Comparison of ENCODE assay signal across 13 cellular contexts in the genomic region with DNA sequence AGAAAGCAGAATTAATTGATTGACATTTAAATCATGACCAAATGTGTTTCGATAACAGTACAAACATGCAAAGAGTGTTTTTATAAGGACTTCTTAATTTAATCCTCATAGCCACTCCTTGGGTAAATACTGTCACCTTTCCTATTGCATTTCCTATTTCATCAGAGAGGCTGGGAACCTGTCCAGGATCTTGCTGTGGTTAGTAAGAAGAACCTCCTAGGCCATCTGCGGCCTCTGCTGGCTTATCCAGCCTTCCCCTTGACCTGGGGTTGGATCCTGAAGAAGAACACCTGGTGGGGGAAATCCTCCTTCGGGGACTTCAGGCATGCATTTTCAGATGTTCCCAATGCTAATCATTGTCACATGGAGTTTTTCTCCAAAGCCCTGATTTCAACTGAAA. TPM values are rescaled to one million over a fixed set of nuclear protein-coding genes. Genes with fewer than 3 reads are reported as not detected.
DNase-seq lines count a peak whose midpoint lies in the region; ATAC-seq lines count a peak whose summit lies in the region.
"Had no signal": no experiment of that assay in that cellular context is flagged by ENCODE, and none has a peak within 500 bp of the region (broad histone marks: within the 10 kb centered on the region; RNA-seq: fewer than 3 reads in every experiment).

No MANE protein-coding gene starts in this region.

- DNase-seq in EL (peak; percentile 29), NCI-H69 (lab: John Stamatoyannopoulos, UW) (peak; percentile 88), fibroblast of gingiva (ENCODE audit: low read depth) (peak; percentile 86), renal cortical epithelial cell (ENCODE audit: low read depth) (peak; percentile 25), HK-2 (ENCODE audit: unreplicated experiment) (no peak), NCI-H524 (lab: John Stamatoyannopoulos, UW) (no peak)
- DNase-seq in effector memory CD8-positive, alpha-beta T cell, result no peak
- DNase-seq: activated CD4-positive, alpha-beta T cell treated with anti-CD3 and anti-CD28 coated beads for 48 hours; activated naive CD4-positive, alpha-beta T cell; NCI-H187 treated with DMSO at 0.1 percent for 48 hours; posterior cingulate gyrus; SK-N-SH had no signal

- no peaks in the 10 kb centered on the region for H3K9me3 Mint-ChIP-seq in effector memory CD8-positive, alpha-beta T cell
- H3K9me3 Mint-ChIP-seq in stimulated activated memory B cell treated with anti-CD40 and anti-IgM and Interleukin-4, amounts not matched to agents 10 μg/mL and 1 μg/mL and 100 μg/mL, for 72 hours, result no peaks in the 10 kb centered on the region

- no peak overlapping the region for H3K27ac Mint-ChIP-seq in effector memory CD8-positive, alpha-beta T cell
- no peak overlapping the region for H3K27ac Mint-ChIP-seq in stimulated activated memory B cell treated with anti-CD40 and anti-IgM and Interleukin-4, amounts not matched to agents 10 μg/mL and 1 μg/mL and 100 μg/mL, for 72 hours

- no peaks in the 10 kb centered on the region for H3K36me3 Mint-ChIP-seq in effector memory CD8-positive, alpha-beta T cell (ENCODE audit: insufficient read depth)
- no peaks in the 10 kb centered on the region for H3K36me3 Mint-ChIP-seq in stimulated activated memory B cell treated with anti-CD40 and anti-IgM and Interleukin-4, amounts not matched to agents 10 μg/mL and 1 μg/mL and 100 μg/mL, for 72 hours

- no peaks in the 10 kb centered on the region for H3K4me1 Mint-ChIP-seq in effector memory CD8-positive, alpha-beta T cell (ENCODE audit: low read depth in 2 of 2)
- no peaks in the 10 kb centered on the region for H3K4me1 Mint-ChIP-seq in stimulated activated memory B cell treated with anti-CD40 and anti-IgM and Interleukin-4, amounts not matched to agents 10 μg/mL and 1 μg/mL and 100 μg/mL, for 72 hours

- peaks cover 0 to 6% of the 10 kb centered on the region in 2 donors for H3K27me3 Mint-ChIP-seq in effector memory CD8-positive, alpha-beta T cell
- no peaks in the 10 kb centered on the region for H3K27me3 Mint-ChIP-seq in stimulated activated memory B cell treated with anti-CD40 and anti-IgM and Interleukin-4, amounts not matched to agents 10 μg/mL and 1 μg/mL and 100 μg/mL, for 72 hours

- no peak overlapping the region for H3K4me3 Mint-ChIP-seq in effector memory CD8-positive, alpha-beta T cell
- no peak overlapping the region for H3K4me3 Mint-ChIP-seq in stimulated activated memory B cell treated with anti-CD40 and anti-IgM and Interleukin-4, amounts not matched to agents 10 μg/mL and 1 μg/mL and 100 μg/mL, for 72 hours

- no peak for ATAC-seq in effector memory CD8-positive, alpha-beta T cell (replicated peaks)
- ATAC-seq in stimulated activated memory B cell treated with anti-CD40 and anti-IgM and Interleukin-4, amounts not matched to agents 10 μg/mL and 1 μg/mL and 100 μg/mL, for 72 hours, result no peak

RNA-seq across cellular contexts. Expression of gene GLDN, which starts 25.5 kb away (rescaled TPM):
- not detected in 2 replicates for total RNA-seq in renal cortical epithelial cell

RNA-seq across cellular contexts. Expression of gene CYP19A1, which starts 28.5 kb away (rescaled TPM):
- not detected in 2 replicates for total RNA-seq in renal cortical epithelial cell

Comparison
In these comparisons a context has a peak if more than half of its experiments do, and no peak if none do; other contexts are left out.
1. DNase-seq: peak in EL (single experiment), NCI-H69 (single experiment), fibroblast of gingiva (single experiment) and renal cortical epithelial cell (single experiment); none in effector memory CD8-positive, alpha-beta T cell (0 of 3), HK-2 (single experiment) and NCI-H524 (0 of 2).